9 cellular contexts compared by ENCODE assay signal in the genomic region with DNA sequence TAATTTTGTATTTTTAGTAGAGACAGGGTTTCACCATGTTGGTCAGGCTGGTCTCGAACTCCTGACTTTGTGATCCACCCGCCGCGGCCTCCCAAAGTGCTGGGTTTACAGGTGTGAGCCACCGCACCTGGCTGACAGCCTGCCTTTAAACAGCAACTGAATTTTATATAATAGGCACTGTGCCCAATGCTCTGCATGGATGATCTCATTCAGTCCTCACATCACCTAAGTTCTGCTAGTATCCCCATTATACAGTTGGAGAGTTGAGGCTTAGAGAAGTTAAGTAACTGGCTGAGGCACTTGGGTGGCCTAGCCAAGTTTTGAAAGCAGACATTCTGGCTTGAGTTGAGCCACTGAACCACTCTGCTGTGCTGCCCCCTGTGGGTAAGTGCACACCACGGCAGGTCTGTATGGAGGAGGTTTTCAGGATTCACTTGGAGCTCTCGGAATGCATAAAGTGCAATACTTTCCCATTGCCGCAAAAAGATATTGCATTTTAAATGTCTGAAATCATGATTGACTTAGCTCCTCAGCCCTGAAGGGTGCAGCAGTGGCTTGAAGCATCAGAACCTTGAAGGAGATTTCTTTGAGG.
A peak's percentile ranks its signal among the peaks of the same experiment; 100 is the strongest.
DNase-seq lines count a peak whose midpoint lies in the region; ATAC-seq and TF ChIP-seq lines count a peak whose summit lies in the region.
"Had no signal": no experiment of that assay in that cellular context is flagged by ENCODE, and none has a peak within 500 bp of the region (broad histone marks: within the 10 kb centered on the region; RNA-seq: fewer than 3 reads in every experiment).

No MANE protein-coding gene starts in this region.

- TF ChIP-seq CTCF in breast epithelium (IDR thresholded peaks at IDR 0.05) = peak in 2 of 3 donors; percentile 16 to 41
- TF ChIP-seq CTCF in nephron (IDR thresholded peaks at IDR 0.05; ENCODE audit: unreplicated experiment in 3 of 3) = peak; percentile 15 to 51 (median 19)

- H3K4me3 Mint-ChIP-seq in nephron = no peak overlapping the region
- H3K4me3 Mint-ChIP-seq: stimulated activated naive B cell treated with anti-CD40 and anti-IgM and Interleukin-4, amounts not matched to agents 10 μg/mL and 1 μg/mL and 100 μg/mL, for 72 hours had no signal

- H3K9me3 Mint-ChIP-seq in nephron = peaks cover 5% of the 10 kb centered on the region

- no peak for ATAC-seq in GM21737 (IDR thresholded peaks at IDR 0.05; ENCODE audit: unreplicated experiment)
- ATAC-seq: stimulated activated naive B cell treated with anti-CD40 and anti-IgM and Interleukin-4, amounts not matched to agents 10 μg/mL and 1 μg/mL and 100 μg/mL, for 72 hours had no signal

- DNase-seq in ELF-1 (ENCODE audit: low read depth, low spot score) (peak; percentile 52), Kasumi-1 (lab: John Stamatoyannopoulos, UW) (peak; percentile 34 to 43), breast epithelium (ENCODE audit: low spot score in 2 of 2) (no peak), ureter (ENCODE audit: low spot score) (no peak), NCI-H128 (lab: John Stamatoyannopoulos, UW; ENCODE audit: unreplicated experiment) (no peak)
- no peak for DNase-seq in activated naive CD4-positive, alpha-beta T cell treated with Interleukin-2 at 50 U/mL for 16 hours
- DNase-seq: stimulated activated naive B cell treated with anti-CD40 and anti-IgM and Interleukin-4, amounts not matched to agents 10 μg/mL and 1 μg/mL and 100 μg/mL, for 72 hours had no signal

- H3K27ac Mint-ChIP-seq in nephron = peak overlapping the region in 2 of 3 experiments; percentile 49 to 73
- H3K27ac Mint-ChIP-seq: stimulated activated naive B cell treated with anti-CD40 and anti-IgM and Interleukin-4, amounts not matched to agents 10 μg/mL and 1 μg/mL and 100 μg/mL, for 72 hours had no signal

- intact Hi-C loops in breast epithelium (cut with DNase I; ENCODE audit: low total_unique reads) = no loop called here

- H3K9me3 ChIP-seq in breast epithelium = peaks cover 0 to 6% of the 10 kb centered on the region in 2 donors

- peaks cover 23% of the 10 kb centered on the region for H3K36me3 Mint-ChIP-seq in nephron (ENCODE audit: low read depth)

- H3K27me3 ChIP-seq in breast epithelium = no peaks in the 10 kb centered on the region

- peaks cover 69% of the 10 kb centered on the region for H3K4me1 Mint-ChIP-seq in nephron

- no peaks in the 10 kb centered on the region for H3K36me3 ChIP-seq in breast epithelium

- H3K27me3 Mint-ChIP-seq in nephron (ENCODE audit: low read depth) = no peaks in the 10 kb centered on the region

- H3K4me1 ChIP-seq in breast epithelium = no peaks in the 10 kb centered on the region

- no peak overlapping the region for H3K27ac ChIP-seq in breast epithelium

- H3K4me3 ChIP-seq in breast epithelium = no peak overlapping the region

- TF ChIP-seq POLR2A in breast epithelium (IDR thresholded peaks at IDR 0.05) = no peak

Comparison
In these comparisons a context has a peak if more than half of its experiments do, and no peak if none do; other contexts are left out.
1. DNase-seq: peak in ELF-1 (single experiment) and Kasumi-1 (2 of 2); none in breast epithelium (0 of 2), ureter (single experiment), activated naive CD4-positive, alpha-beta T cell treated with Interleukin-2 at 50 U/mL for 16 hours (single experiment) and NCI-H128 (single experiment).